1 cellular context compared by ENCODE assay signal in the genomic region with DNA sequence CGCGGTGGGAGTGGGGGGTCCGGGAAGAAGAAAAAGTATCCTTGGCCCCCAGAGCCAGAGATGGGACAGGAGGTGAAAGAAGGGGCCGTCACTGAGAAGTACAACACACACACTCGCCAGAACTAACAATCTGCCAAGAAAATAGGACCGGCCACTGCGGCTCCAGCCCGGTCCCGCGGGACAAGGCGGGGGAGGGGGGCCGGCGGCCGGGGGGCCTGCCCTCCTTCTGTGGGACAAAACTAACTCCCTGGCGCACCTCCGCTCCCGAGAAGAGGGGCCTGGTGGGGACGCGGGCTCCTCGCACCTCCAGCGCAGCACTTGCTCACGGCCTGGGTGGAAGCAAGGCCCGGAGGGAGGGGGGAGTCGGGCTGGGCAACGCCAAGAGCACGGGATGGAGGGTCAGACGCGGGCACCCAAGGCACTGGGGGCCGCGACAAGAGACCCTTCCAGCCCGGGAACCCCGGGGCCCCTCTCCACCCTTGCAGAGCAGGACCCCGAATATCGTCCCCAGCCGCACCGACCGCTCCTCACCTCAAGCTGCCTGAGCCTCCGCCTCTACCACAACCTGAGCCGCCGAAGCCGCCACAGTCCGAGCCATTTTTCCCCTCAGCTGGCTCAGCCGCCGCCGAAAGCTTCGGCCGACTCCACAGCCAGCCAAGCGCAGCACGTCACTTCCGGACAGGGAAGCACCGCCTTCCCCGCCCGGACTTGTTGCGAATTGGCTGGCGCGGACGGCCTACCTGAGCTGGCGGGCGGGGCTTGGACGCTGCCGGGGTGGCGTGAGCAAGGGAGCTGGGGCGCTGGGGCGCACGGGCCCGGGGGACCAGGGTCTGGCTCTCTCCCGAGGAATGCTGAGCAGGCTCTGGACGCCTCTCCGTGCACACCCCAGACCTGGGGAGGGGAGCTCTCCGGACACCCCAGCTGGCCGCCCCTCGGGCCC.
TF ChIP-seq lines count a peak whose summit lies in the region.

A gene with protein sequence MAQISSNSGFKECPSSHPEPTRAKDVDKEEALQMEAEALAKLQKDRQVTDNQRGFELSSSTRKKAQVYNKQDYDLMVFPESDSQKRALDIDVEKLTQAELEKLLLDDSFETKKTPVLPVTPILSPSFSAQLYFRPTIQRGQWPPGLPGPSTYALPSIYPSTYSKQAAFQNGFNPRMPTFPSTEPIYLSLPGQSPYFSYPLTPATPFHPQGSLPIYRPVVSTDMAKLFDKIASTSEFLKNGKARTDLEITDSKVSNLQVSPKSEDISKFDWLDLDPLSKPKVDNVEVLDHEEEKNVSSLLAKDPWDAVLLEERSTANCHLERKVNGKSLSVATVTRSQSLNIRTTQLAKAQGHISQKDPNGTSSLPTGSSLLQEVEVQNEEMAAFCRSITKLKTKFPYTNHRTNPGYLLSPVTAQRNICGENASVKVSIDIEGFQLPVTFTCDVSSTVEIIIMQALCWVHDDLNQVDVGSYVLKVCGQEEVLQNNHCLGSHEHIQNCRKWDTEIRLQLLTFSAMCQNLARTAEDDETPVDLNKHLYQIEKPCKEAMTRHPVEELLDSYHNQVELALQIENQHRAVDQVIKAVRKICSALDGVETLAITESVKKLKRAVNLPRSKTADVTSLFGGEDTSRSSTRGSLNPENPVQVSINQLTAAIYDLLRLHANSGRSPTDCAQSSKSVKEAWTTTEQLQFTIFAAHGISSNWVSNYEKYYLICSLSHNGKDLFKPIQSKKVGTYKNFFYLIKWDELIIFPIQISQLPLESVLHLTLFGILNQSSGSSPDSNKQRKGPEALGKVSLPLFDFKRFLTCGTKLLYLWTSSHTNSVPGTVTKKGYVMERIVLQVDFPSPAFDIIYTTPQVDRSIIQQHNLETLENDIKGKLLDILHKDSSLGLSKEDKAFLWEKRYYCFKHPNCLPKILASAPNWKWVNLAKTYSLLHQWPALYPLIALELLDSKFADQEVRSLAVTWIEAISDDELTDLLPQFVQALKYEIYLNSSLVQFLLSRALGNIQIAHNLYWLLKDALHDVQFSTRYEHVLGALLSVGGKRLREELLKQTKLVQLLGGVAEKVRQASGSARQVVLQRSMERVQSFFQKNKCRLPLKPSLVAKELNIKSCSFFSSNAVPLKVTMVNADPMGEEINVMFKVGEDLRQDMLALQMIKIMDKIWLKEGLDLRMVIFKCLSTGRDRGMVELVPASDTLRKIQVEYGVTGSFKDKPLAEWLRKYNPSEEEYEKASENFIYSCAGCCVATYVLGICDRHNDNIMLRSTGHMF (N-terminal part only) (minus strand): TSS at position 670 of the 940 bp plus-strand sequence. CDS start 38,245 bp downstream, outside the sequence.

TF ChIP-seq in HepG2, 621 proteins besides CTCF, POLR2A, EP300 and RAD21 (continued from another document and continues in another):
- TF ChIP-seq, protein P1, sequence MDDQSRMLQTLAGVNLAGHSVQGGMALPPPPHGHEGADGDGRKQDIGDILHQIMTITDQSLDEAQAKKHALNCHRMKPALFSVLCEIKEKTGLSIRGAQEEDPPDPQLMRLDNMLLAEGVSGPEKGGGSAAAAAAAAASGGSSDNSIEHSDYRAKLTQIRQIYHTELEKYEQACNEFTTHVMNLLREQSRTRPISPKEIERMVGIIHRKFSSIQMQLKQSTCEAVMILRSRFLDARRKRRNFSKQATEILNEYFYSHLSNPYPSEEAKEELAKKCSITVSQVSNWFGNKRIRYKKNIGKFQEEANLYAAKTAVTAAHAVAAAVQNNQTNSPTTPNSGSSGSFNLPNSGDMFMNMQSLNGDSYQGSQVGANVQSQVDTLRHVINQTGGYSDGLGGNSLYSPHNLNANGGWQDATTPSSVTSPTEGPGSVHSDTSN (CRISPR knock-in tag; IDR thresholded peaks at IDR 0.05; ENCODE audit: borderline replicate concordance), result no peak
- no peak for TF ChIP-seq NFE2 (CRISPR knock-in tag; IDR thresholded peaks at IDR 0.05)
- TF ChIP-seq ZNF260 (CRISPR knock-in tag; IDR thresholded peaks at IDR 0.05; ENCODE audit: borderline replicate concordance, low read depth), result no peak
- peak; percentile 78; the same call in 1 of the 2 replicates for TF ChIP-seq ZNF724P (CRISPR knock-in tag; IDR thresholded peaks at IDR 0.05; ENCODE audit: borderline replicate concordance)
- TF ChIP-seq ZNF367 (CRISPR knock-in tag; IDR thresholded peaks at IDR 0.05; ENCODE audit: borderline replicate concordance), result no peak
- peak; percentile 79 for TF ChIP-seq CREM (IDR thresholded peaks at IDR 0.05)
- TF ChIP-seq CREM (CRISPR knock-in tag; IDR thresholded peaks at IDR 0.05), result peak; percentile 60; the same call in 1 of the 2 replicates
- TF ChIP-seq, protein P2, sequence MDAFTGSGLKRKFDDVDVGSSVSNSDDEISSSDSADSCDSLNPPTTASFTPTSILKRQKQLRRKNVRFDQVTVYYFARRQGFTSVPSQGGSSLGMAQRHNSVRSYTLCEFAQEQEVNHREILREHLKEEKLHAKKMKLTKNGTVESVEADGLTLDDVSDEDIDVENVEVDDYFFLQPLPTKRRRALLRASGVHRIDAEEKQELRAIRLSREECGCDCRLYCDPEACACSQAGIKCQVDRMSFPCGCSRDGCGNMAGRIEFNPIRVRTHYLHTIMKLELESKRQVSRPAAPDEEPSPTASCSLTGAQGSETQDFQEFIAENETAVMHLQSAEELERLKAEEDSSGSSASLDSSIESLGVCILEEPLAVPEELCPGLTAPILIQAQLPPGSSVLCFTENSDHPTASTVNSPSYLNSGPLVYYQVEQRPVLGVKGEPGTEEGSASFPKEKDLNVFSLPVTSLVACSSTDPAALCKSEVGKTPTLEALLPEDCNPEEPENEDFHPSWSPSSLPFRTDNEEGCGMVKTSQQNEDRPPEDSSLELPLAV (CRISPR knock-in tag; conservative IDR thresholded peaks at IDR 0.05; ENCODE audit: low read depth), result no peak
- TF ChIP-seq THAP11 (CRISPR knock-in tag; IDR thresholded peaks at IDR 0.05), result peak; percentile 75
- no peak for TF ChIP-seq ZNF3 (CRISPR knock-in tag; IDR thresholded peaks at IDR 0.05)
- no peak for TF ChIP-seq HNRNPUL1 (IDR thresholded peaks at IDR 0.05; ENCODE audit: low read depth, low read length)
- TF ChIP-seq, protein P3, sequence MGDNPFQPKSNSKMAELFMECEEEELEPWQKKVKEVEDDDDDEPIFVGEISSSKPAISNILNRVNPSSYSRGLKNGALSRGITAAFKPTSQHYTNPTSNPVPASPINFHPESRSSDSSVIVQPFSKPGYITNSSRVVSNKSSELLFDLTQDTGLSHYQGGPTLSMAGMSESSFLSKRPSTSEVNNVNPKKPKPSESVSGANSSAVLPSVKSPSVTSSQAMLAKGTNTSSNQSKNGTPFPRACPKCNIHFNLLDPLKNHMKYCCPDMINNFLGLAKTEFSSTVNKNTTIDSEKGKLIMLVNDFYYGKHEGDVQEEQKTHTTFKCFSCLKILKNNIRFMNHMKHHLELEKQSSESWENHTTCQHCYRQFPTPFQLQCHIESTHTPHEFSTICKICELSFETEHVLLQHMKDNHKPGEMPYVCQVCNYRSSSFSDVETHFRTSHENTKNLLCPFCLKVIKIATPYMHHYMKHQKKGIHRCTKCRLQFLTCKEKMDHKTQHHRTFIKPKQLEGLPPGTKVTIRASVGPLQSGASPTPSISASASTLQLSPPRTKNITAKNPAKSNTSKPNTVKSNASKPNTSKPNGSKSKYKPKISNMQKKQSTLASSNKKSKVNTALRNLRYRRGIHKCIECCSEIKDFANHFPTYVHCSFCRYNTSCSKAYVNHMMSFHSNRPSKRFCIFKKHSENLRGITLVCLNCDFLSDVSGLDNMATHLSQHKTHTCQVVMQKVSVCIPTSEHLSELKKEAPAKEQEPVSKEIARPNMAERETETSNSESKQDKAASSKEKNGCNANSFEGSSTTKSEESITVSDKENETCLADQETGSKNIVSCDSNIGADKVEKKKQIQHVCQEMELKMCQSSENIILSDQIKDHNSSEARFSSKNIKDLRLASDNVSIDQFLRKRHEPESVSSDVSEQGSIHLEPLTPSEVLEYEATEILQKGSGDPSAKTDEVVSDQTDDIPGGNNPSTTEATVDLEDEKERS (CRISPR knock-in tag; IDR thresholded peaks at IDR 0.05), result peak; percentile 98
- TF ChIP-seq, protein P4, sequence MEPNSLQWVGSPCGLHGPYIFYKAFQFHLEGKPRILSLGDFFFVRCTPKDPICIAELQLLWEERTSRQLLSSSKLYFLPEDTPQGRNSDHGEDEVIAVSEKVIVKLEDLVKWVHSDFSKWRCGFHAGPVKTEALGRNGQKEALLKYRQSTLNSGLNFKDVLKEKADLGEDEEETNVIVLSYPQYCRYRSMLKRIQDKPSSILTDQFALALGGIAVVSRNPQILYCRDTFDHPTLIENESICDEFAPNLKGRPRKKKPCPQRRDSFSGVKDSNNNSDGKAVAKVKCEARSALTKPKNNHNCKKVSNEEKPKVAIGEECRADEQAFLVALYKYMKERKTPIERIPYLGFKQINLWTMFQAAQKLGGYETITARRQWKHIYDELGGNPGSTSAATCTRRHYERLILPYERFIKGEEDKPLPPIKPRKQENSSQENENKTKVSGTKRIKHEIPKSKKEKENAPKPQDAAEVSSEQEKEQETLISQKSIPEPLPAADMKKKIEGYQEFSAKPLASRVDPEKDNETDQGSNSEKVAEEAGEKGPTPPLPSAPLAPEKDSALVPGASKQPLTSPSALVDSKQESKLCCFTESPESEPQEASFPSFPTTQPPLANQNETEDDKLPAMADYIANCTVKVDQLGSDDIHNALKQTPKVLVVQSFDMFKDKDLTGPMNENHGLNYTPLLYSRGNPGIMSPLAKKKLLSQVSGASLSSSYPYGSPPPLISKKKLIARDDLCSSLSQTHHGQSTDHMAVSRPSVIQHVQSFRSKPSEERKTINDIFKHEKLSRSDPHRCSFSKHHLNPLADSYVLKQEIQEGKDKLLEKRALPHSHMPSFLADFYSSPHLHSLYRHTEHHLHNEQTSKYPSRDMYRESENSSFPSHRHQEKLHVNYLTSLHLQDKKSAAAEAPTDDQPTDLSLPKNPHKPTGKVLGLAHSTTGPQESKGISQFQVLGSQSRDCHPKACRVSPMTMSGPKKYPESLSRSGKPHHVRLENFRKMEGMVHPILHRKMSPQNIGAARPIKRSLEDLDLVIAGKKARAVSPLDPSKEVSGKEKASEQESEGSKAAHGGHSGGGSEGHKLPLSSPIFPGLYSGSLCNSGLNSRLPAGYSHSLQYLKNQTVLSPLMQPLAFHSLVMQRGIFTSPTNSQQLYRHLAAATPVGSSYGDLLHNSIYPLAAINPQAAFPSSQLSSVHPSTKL (CRISPR knock-in tag; IDR thresholded peaks at IDR 0.05), result no peak; the same call in none of the 2 replicates
- no peak for TF ChIP-seq SMC3 (IDR thresholded peaks at IDR 0.05; ENCODE audit: low read length)
- no peak for TF ChIP-seq ZKSCAN1 (IDR thresholded peaks at IDR 0.05; ENCODE audit: low read length)
- TF ChIP-seq ZBTB20 (CRISPR knock-in tag; IDR thresholded peaks at IDR 0.05; ENCODE audit: borderline replicate concordance, low read depth), result peak; percentile 68
- no peak for TF ChIP-seq CEBPG (CRISPR knock-in tag; IDR thresholded peaks at IDR 0.05)
- TF ChIP-seq ZNF709 (CRISPR knock-in tag; IDR thresholded peaks at IDR 0.05), result peak; percentile 93
- no peak for TF ChIP-seq ZNF841 (CRISPR knock-in tag; IDR thresholded peaks at IDR 0.05; ENCODE audit: borderline replicate concordance)
- TF ChIP-seq IRX3 (CRISPR knock-in tag; IDR thresholded peaks at IDR 0.05; ENCODE audit: borderline replicate concordance, low read depth), result no peak
- TF ChIP-seq HNRNPH1 (optimal IDR thresholded peaks at IDR 0.05; ENCODE audit: low read depth, low read length), result peak; percentile 57
- TF ChIP-seq STAG1 (CRISPR knock-in tag; IDR thresholded peaks at IDR 0.05), result no peak
- TF ChIP-seq NCOA1 (CRISPR knock-in tag; IDR thresholded peaks at IDR 0.05), result 0 out of 2 replicates have a peak, but pooled peaks have one; percentile 46
- TF ChIP-seq ZNF776 (CRISPR knock-in tag; IDR thresholded peaks at IDR 0.05), result no peak; the same call in 1 of the 2 replicates
- no peak; the same call in 1 of the 2 replicates for TF ChIP-seq BCL6 (CRISPR knock-in tag; IDR thresholded peaks at IDR 0.05)
- TF ChIP-seq TMF1 (CRISPR knock-in tag; IDR thresholded peaks at IDR 0.05; ENCODE audit: low read depth), result no peak
- TF ChIP-seq TEAD3 (CRISPR knock-in tag; optimal IDR thresholded peaks at IDR 0.05; ENCODE audit: borderline replicate concordance), result peak; percentile 22
- TF ChIP-seq CBX2 (IDR thresholded peaks at IDR 0.05; ENCODE audit: low read depth, low read length), result no peak
- no peak for TF ChIP-seq CBX2 (CRISPR knock-in tag; IDR thresholded peaks at IDR 0.05; ENCODE audit: low read depth)
- no peak for TF ChIP-seq ZSCAN9 (CRISPR knock-in tag; IDR thresholded peaks at IDR 0.05; ENCODE audit: borderline replicate concordance)
- TF ChIP-seq, protein P5, sequence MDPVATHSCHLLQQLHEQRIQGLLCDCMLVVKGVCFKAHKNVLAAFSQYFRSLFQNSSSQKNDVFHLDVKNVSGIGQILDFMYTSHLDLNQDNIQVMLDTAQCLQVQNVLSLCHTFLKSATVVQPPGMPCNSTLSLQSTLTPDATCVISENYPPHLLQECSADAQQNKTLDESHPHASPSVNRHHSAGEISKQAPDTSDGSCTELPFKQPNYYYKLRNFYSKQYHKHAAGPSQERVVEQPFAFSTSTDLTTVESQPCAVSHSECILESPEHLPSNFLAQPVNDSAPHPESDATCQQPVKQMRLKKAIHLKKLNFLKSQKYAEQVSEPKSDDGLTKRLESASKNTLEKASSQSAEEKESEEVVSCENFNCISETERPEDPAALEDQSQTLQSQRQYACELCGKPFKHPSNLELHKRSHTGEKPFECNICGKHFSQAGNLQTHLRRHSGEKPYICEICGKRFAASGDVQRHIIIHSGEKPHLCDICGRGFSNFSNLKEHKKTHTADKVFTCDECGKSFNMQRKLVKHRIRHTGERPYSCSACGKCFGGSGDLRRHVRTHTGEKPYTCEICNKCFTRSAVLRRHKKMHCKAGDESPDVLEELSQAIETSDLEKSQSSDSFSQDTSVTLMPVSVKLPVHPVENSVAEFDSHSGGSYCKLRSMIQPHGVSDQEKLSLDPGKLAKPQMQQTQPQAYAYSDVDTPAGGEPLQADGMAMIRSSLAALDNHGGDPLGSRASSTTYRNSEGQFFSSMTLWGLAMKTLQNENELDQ (CRISPR knock-in tag; IDR thresholded peaks at IDR 0.05; ENCODE audit: borderline replicate concordance), result no peak
- TF ChIP-seq, protein P6, sequence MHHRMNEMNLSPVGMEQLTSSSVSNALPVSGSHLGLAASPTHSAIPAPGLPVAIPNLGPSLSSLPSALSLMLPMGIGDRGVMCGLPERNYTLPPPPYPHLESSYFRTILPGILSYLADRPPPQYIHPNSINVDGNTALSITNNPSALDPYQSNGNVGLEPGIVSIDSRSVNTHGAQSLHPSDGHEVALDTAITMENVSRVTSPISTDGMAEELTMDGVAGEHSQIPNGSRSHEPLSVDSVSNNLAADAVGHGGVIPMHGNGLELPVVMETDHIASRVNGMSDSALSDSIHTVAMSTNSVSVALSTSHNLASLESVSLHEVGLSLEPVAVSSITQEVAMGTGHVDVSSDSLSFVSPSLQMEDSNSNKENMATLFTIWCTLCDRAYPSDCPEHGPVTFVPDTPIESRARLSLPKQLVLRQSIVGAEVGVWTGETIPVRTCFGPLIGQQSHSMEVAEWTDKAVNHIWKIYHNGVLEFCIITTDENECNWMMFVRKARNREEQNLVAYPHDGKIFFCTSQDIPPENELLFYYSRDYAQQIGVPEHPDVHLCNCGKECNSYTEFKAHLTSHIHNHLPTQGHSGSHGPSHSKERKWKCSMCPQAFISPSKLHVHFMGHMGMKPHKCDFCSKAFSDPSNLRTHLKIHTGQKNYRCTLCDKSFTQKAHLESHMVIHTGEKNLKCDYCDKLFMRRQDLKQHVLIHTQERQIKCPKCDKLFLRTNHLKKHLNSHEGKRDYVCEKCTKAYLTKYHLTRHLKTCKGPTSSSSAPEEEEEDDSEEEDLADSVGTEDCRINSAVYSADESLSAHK (CRISPR knock-in tag; IDR thresholded peaks at IDR 0.05; ENCODE audit: borderline replicate concordance), result no peak
- TF ChIP-seq CENPX (CRISPR knock-in tag; IDR thresholded peaks at IDR 0.05), result no peak
